1 cellular context compared by ENCODE assay signal in genomic region chr2:28566441-28567075, GRCh38.
TF ChIP-seq lines count a peak whose summit lies in the region.

No MANE protein-coding gene starts in this region.

TF ChIP-seq in HepG2, 621 proteins besides CTCF, POLR2A, EP300 and RAD21 (continued from another document and continues in another):
- TF ChIP-seq GATA4 (IDR thresholded peaks at IDR 0.05; ENCODE audit: borderline replicate concordance, low read depth) (no peak), NCOA1 (CRISPR knock-in tag; IDR thresholded peaks at IDR 0.05) (no peak), FOXA3 (CRISPR knock-in tag; IDR thresholded peaks at IDR 0.05) (0 out of 2 replicates have a peak, but pooled peaks have one; percentile 11), HES4 (CRISPR knock-in tag; IDR thresholded peaks at IDR 0.05; ENCODE audit: borderline replicate concordance) (no peak), REPIN1 (CRISPR knock-in tag; IDR thresholded peaks at IDR 0.05; ENCODE audit: borderline replicate concordance, low read depth) (peak; percentile 73; the same call in 1 of the 2 replicates), MAF1 (CRISPR knock-in tag; IDR thresholded peaks at IDR 0.05; ENCODE audit: borderline replicate concordance) (no peak), SMAD1 (CRISPR knock-in tag; IDR thresholded peaks at IDR 0.05; ENCODE audit: borderline replicate concordance, low read depth) (peak; percentile 72; the same call in 1 of the 2 replicates), ZNF569 (CRISPR knock-in tag; IDR thresholded peaks at IDR 0.05; ENCODE audit: borderline replicate concordance) (no peak), ZNF644 (CRISPR knock-in tag; IDR thresholded peaks at IDR 0.05; ENCODE audit: low read depth) (0 out of 2 replicates have a peak, but pooled peaks have one; percentile 12), ELF3 (CRISPR knock-in tag; IDR thresholded peaks at IDR 0.05) (peak; percentile 56; the same call in 1 of the 2 replicates), ZMYM4 (CRISPR knock-in tag; IDR thresholded peaks at IDR 0.05) (peak; percentile 57; the same call in 1 of the 2 replicates), RELA (CRISPR knock-in tag; IDR thresholded peaks at IDR 0.05) (no peak), THAP9 (CRISPR knock-in tag; IDR thresholded peaks at IDR 0.05; ENCODE audit: borderline replicate concordance) (peak; percentile 56; the same call in 1 of the 2 replicates), FOXO4 (CRISPR knock-in tag; conservative IDR thresholded peaks at IDR 0.05) (no peak), HNRNPLL (IDR thresholded peaks at IDR 0.05; ENCODE audit: low read depth, low read length, poor library complexity, severe bottlenecking) (peak; percentile 79), FOXA1 (IDR thresholded peaks at IDR 0.05) (no peak), FOXA1 (CRISPR knock-in tag; IDR thresholded peaks at IDR 0.05) (peak; percentile 31; the same call in 1 of the 2 replicates), STAG1 (CRISPR knock-in tag; IDR thresholded peaks at IDR 0.05) (peak; percentile 80), RXRA (CRISPR knock-in tag; IDR thresholded peaks at IDR 0.05) (peak; percentile 63; the same call in 1 of the 2 replicates), ZHX2 (IDR thresholded peaks at IDR 0.05; ENCODE audit: low read depth) (peak; percentile 32; the same call in 1 of the 2 replicates), ZHX2 (CRISPR knock-in tag; IDR thresholded peaks at IDR 0.05; ENCODE audit: borderline replicate concordance) (no peak), TEAD3 (CRISPR knock-in tag; optimal IDR thresholded peaks at IDR 0.05; ENCODE audit: borderline replicate concordance) (peak; percentile 53), MAX (IDR thresholded peaks at IDR 0.05) (peak; percentile 76), ZBTB14 (CRISPR knock-in tag; IDR thresholded peaks at IDR 0.05) (0 out of 2 replicates have a peak, but pooled peaks have one; percentile 19), HNF1B (CRISPR knock-in tag; IDR thresholded peaks at IDR 0.05) (peak; percentile 70; the same call in 1 of the 2 replicates), MZF1 (CRISPR knock-in tag; IDR thresholded peaks at IDR 0.05; ENCODE audit: borderline replicate concordance) (no peak), NPAS2 (CRISPR knock-in tag; IDR thresholded peaks at IDR 0.05; ENCODE audit: borderline replicate concordance) (no peak), KLF9 (CRISPR knock-in tag; IDR thresholded peaks at IDR 0.05; ENCODE audit: low read depth) (0 out of 2 replicates have a peak, but pooled peaks have one; percentile 25), U2AF2 (IDR thresholded peaks at IDR 0.05; ENCODE audit: low read depth, low read length) (no peak), ZNF772 (CRISPR knock-in tag; IDR thresholded peaks at IDR 0.05) (peak; percentile 37; the same call in 1 of the 2 replicates), LBX2 (CRISPR knock-in tag; IDR thresholded peaks at IDR 0.05; ENCODE audit: borderline replicate concordance) (no peak), AKAP8 (CRISPR knock-in tag; IDR thresholded peaks at IDR 0.05) (no peak), SP5 (CRISPR knock-in tag; IDR thresholded peaks at IDR 0.05; ENCODE audit: borderline replicate concordance, low read depth) (no peak), MEIS2 (CRISPR knock-in tag; IDR thresholded peaks at IDR 0.05) (0 out of 2 replicates have a peak, but pooled peaks have one; percentile 25), ZNF143 (CRISPR knock-in tag; IDR thresholded peaks at IDR 0.05) (no peak), ZNF792 (CRISPR knock-in tag; IDR thresholded peaks at IDR 0.05) (peak; percentile 67), GLMP (CRISPR knock-in tag; IDR thresholded peaks at IDR 0.05; ENCODE audit: borderline replicate concordance) (no peak), ARID4A (CRISPR knock-in tag; IDR thresholded peaks at IDR 0.05; ENCODE audit: borderline replicate concordance) (no peak; the same call in 1 of the 2 replicates), MYC (CRISPR knock-in tag; IDR thresholded peaks at IDR 0.05; ENCODE audit: borderline replicate concordance) (peak; percentile 59), POGZ (CRISPR knock-in tag; IDR thresholded peaks at IDR 0.05) (peak; percentile 60), ZBTB42 (CRISPR knock-in tag; IDR thresholded peaks at IDR 0.05) (0 out of 2 replicates have a peak, but pooled peaks have one; percentile 17), ZNF788 (CRISPR knock-in tag; IDR thresholded peaks at IDR 0.05; ENCODE audit: borderline replicate concordance) (peak; percentile 60; the same call in 1 of the 2 replicates), KAT7 (CRISPR knock-in tag; IDR thresholded peaks at IDR 0.05; ENCODE audit: borderline replicate concordance) (0 out of 2 replicates have a peak, but pooled peaks have one; percentile 59), ELF1 (CRISPR knock-in tag; IDR thresholded peaks at IDR 0.05) (peak; percentile 65; the same call in 1 of the 2 replicates)
